Comparison of ENCODE assay signal across 1 cellular context in the genomic region with DNA sequence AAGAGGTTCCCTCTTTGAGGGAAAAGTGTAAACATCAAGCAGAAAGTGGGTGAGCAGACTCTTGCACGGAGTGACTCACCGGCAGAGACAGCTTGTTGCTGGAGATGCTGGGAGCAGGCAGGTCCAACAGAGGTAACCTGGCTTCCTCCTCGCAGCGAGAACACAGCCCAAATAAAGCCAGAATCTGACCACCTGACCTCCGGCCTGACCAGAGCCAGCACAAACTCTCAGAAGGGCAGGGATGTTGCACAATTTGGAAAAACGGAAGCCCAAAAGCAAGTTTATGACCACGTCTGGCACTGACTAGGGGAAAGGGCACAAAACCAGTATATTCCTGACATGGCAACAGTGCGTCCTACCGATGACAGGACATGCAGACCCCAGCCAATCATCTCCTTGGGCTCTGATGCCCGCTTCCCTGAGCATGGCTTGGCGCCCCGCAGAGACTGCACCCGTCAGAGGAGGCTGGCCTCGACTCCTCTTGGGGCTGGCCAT.
TF ChIP-seq lines count a peak whose summit lies in the region.

No MANE protein-coding gene starts in this region.

TF ChIP-seq in GM23338, 12 proteins besides CTCF, POLR2A, EP300 and RAD21 (continued from another document):
- no peak for TF ChIP-seq ETS1 (IDR thresholded peaks at IDR 0.05)
- TF ChIP-seq JUNB (IDR thresholded peaks at IDR 0.05; ENCODE audit: unreplicated experiment), result no peak
- TF ChIP-seq NANOG (IDR thresholded peaks at IDR 0.05; ENCODE audit: borderline replicate concordance), result no peak
- TF ChIP-seq ZNF331 (CRISPR knock-in tag; IDR thresholded peaks at IDR 0.05; ENCODE audit: low read depth), result no peak
- no peak for TF ChIP-seq STAT1 (IDR thresholded peaks at IDR 0.05; ENCODE audit: unreplicated experiment)
- no peak for TF ChIP-seq ZNF114 (CRISPR knock-in tag; IDR thresholded peaks at IDR 0.05)
- no peak for TF ChIP-seq REST (IDR thresholded peaks at IDR 0.05; ENCODE audit: unreplicated experiment)
- no peak for TF ChIP-seq EZH2phosphoT487 (IDR thresholded peaks at IDR 0.05; ENCODE audit: unreplicated experiment)
- no peak for TF ChIP-seq POLR2AphosphoS5 (IDR thresholded peaks at IDR 0.05; ENCODE audit: low read depth)
